In genomic region chr17:39809221-39809620, GRCh38 we compare ENCODE assay signal across 19 cellular contexts. TPM values are rescaled to one million over a fixed set of nuclear protein-coding genes. Genes with fewer than 3 reads are reported as not detected.
"Had no signal": no experiment of that assay in that cellular context is flagged by ENCODE, and none has a peak within 500 bp of the region (broad histone marks: within the 10 kb centered on the region; RNA-seq: fewer than 3 reads in every experiment).

No MANE protein-coding gene starts in this region.

- H3K27ac ChIP-seq: epithelial cell of prostate, gastroesophageal sphincter, left lung, sigmoid colon, stomach, thoracic aorta had no signal

- H3K27me3 Mint-ChIP-seq: activated CD4-positive, alpha-beta memory T cell treated with anti-CD3 and anti-CD28 coated beads for 36 hours had no signal

- H3K27ac Mint-ChIP-seq: activated CD4-positive, alpha-beta memory T cell treated with anti-CD3 and anti-CD28 coated beads for 36 hours; activated T-cell treated with anti-CD3 and anti-CD28 coated beads, Interleukin-2, amount 50 U/mL, for 72 hours; nephron progenitor cell; T-helper 2 cell treated with Interferon-gamma antibody and Interleukin-4, amounts not matched to agents 5 μg/mL and 100 μg/mL, for 36 hours had no signal

- H3K4me3 ChIP-seq: gastroesophageal sphincter, left lung, sigmoid colon, stomach, thoracic aorta had no signal

- FAIRE-seq: keratinocyte, urothelium cell line had no signal

- DNase-seq: activated CD4-positive, alpha-beta memory T cell treated with anti-CD3 and anti-CD28 coated beads for 36 hours; activated CD8-positive, alpha-beta memory T cell treated with anti-CD3 and anti-CD28 coated beads, Interleukin-2, amount 50 U/mL, for 4 hours; activated naive CD4-positive, alpha-beta T cell; activated T-cell treated with anti-CD3 and anti-CD28 coated beads, Interleukin-2, amount 50 U/mL, for 72 hours; caudate nucleus; cortex of kidney; effector CD8-positive, alpha-beta T cell; left lung; nephron progenitor cell; sigmoid colon; stimulated activated CD4-positive, alpha-beta T cell treated with anti-CD3 and anti-CD28 coated beads, Interleukin-4, amount 100 ng/mL, for 24 hours; stomach had no signal

- ATAC-seq: activated T-cell treated with anti-CD3 and anti-CD28 coated beads, Interleukin-2, amount 50 U/mL, for 72 hours; gastroesophageal sphincter had no signal

- H3K9me3 Mint-ChIP-seq: activated CD4-positive, alpha-beta memory T cell treated with anti-CD3 and anti-CD28 coated beads for 36 hours; activated T-cell treated with anti-CD3 and anti-CD28 coated beads, Interleukin-2, amount 50 U/mL, for 72 hours; nephron progenitor cell; T-helper 2 cell treated with Interferon-gamma antibody and Interleukin-4, amounts not matched to agents 5 μg/mL and 100 μg/mL, for 36 hours had no signal

- H3K4me1 ChIP-seq: gastroesophageal sphincter, left lung, sigmoid colon had no signal

- H3K27me3 ChIP-seq: stomach had no signal

- H3K4me3 Mint-ChIP-seq: activated CD4-positive, alpha-beta memory T cell treated with anti-CD3 and anti-CD28 coated beads for 36 hours; activated T-cell treated with anti-CD3 and anti-CD28 coated beads, Interleukin-2, amount 50 U/mL, for 72 hours; nephron progenitor cell; T-helper 2 cell treated with Interferon-gamma antibody and Interleukin-4, amounts not matched to agents 5 μg/mL and 100 μg/mL, for 36 hours had no signal

- H3K9me3 ChIP-seq: gastroesophageal sphincter, left lung, sigmoid colon, stomach, thoracic aorta had no signal

- H3K36me3 ChIP-seq: gastroesophageal sphincter, left lung, sigmoid colon, stomach, thoracic aorta had no signal

RNA-seq across cellular contexts. Expression of gene IKZF3, which starts 54.9 kb away (rescaled TPM):
- total RNA-seq: osteocyte had no signal

RNA-seq across cellular contexts. Expression of gene ZPBP2, which starts 58.8 kb away (rescaled TPM):
- total RNA-seq: gastroesophageal sphincter, left lung, osteocyte, sigmoid colon, stomach, thoracic aorta had no signal
